ENCODE assay signal across 1 cellular context in the genomic region with DNA sequence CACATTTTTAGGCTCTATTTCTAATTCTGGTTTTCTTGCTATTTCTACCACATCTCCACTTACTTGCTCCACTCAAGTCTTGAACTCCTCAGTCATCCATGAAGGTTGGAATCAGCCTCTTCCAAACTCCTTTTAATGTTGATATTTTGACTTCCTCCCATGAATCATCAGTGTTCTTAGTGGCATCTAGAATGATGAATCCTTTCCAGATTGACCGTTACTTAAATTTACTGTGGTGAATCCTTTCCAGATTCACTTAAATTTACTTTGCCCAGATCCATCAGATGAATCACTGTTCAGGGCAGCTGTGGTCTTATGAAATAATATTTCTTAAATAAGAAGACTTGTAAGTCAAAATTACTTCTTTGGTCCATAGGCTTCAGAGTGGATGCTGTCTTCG.
TF ChIP-seq lines count a peak whose summit lies in the region.

No MANE protein-coding gene starts in this region.

TF ChIP-seq in K562, 482 proteins besides CTCF, POLR2A, EP300 and RAD21:
- TF ChIP-seq, protein P1, sequence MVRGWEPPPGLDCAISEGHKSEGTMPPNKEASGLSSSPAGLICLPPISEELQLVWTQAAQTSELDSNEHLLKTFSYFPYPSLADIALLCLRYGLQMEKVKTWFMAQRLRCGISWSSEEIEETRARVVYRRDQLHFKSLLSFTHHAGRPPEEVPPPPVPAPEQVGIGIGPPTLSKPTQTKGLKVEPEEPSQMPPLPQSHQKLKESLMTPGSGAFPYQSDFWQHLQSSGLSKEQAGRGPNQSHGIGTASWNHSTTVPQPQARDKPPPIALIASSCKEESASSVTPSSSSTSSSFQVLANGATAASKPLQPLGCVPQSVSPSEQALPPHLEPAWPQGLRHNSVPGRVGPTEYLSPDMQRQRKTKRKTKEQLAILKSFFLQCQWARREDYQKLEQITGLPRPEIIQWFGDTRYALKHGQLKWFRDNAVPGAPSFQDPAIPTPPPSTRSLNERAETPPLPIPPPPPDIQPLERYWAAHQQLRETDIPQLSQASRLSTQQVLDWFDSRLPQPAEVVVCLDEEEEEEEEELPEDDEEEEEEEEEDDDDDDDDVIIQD (CRISPR knock-in tag; IDR thresholded peaks at IDR 0.05): no peak
- TF ChIP-seq KDM1A (IDR thresholded peaks at IDR 0.05): 0 out of 4 replicates have a peak, but pooled peaks have one; percentile 11 to 16
